Comparison of ENCODE assay signal across 11 cellular contexts in genomic region chr7:2024227-2024918, GRCh38.
A peak's percentile ranks its signal among the peaks of the same experiment; 100 is the strongest.
DNase-seq lines count a peak whose midpoint lies in the region; TF ChIP-seq lines count a peak whose summit lies in the region.
"Had no signal": no experiment of that assay in that cellular context is flagged by ENCODE, and none has a peak within 500 bp of the region (broad histone marks: within the 10 kb centered on the region; RNA-seq: fewer than 3 reads in every experiment).

No MANE protein-coding gene starts in this region.

- TF ChIP-seq CTCF in endodermal cell (conservative IDR thresholded peaks at IDR 0.05) (no peak), osteoblast (IDR thresholded peaks at IDR 0.05; ENCODE audit: extremely low read depth, low read depth, low read length) (no peak), esophagus squamous epithelium (IDR thresholded peaks at IDR 0.05) (no peak), osteocyte (IDR thresholded peaks at IDR 0.05) (no peak)

- H3K9me3 Mint-ChIP-seq in endodermal cell, result peaks cover 37% of the 10 kb centered on the region
- H3K9me3 Mint-ChIP-seq in osteocyte (ENCODE audit: unreplicated experiment), result peaks cover 45% of the 10 kb centered on the region

- H3K36me3 ChIP-seq in endodermal cell (ENCODE audit: control insufficient read depth, insufficient read depth, low read length) (peaks cover 10% of the 10 kb centered on the region), osteoblast (ENCODE audit: insufficient read depth, low read length) (no peaks in the 10 kb centered on the region), esophagus squamous epithelium (no peaks in the 10 kb centered on the region)

- H3K27ac ChIP-seq in endodermal cell (ENCODE audit: low read depth, low read length), result peak overlapping the region; percentile 60
- H3K27ac ChIP-seq in osteoblast (ENCODE audit: low read depth, low read length), result no peak overlapping the region
- no peak overlapping the region for H3K27ac ChIP-seq in esophagus squamous epithelium

- H3K4me3 Mint-ChIP-seq in endodermal cell, result no peak overlapping the region
- no peak overlapping the region for H3K4me3 Mint-ChIP-seq in osteocyte (ENCODE audit: unreplicated experiment)

- no peak for TF ChIP-seq POLR2A in esophagus squamous epithelium (IDR thresholded peaks at IDR 0.05)

- H3K27me3 ChIP-seq in endodermal cell (ENCODE audit: control insufficient read depth, insufficient read depth, low read length, poor library complexity, severe bottlenecking) (no peaks in the 10 kb centered on the region), osteoblast (ENCODE audit: insufficient read depth, low read length) (no peaks in the 10 kb centered on the region), esophagus squamous epithelium (no peaks in the 10 kb centered on the region)

- H3K27ac Mint-ChIP-seq in endodermal cell (no peak overlapping the region), osteocyte (ENCODE audit: unreplicated experiment) (no peak overlapping the region)

- no peak overlapping the region for H3K9ac ChIP-seq in endodermal cell (ENCODE audit: extremely low read depth, low read length, poor library complexity, severe bottlenecking)

- H3K27me3 Mint-ChIP-seq in endodermal cell (ENCODE audit: insufficient read depth) (no peaks in the 10 kb centered on the region), osteocyte (ENCODE audit: unreplicated experiment) (no peaks in the 10 kb centered on the region)

- peaks cover 30% of the 10 kb centered on the region for H3K36me3 Mint-ChIP-seq in endodermal cell (ENCODE audit: low read depth)
- peaks cover 28% of the 10 kb centered on the region for H3K36me3 Mint-ChIP-seq in osteocyte (ENCODE audit: unreplicated experiment)

- H3K4me2 ChIP-seq in osteoblast (ENCODE audit: insufficient read depth, low read length), result no peak overlapping the region

- no peaks in the 10 kb centered on the region for H3K4me1 ChIP-seq in endodermal cell (ENCODE audit: control insufficient read depth, insufficient read depth, low read length)
- peaks cover 7% of the 10 kb centered on the region for H3K4me1 ChIP-seq in osteoblast (ENCODE audit: insufficient read depth, low read length)
- H3K4me1 ChIP-seq in esophagus squamous epithelium, result peaks cover 3 to 12% (median 9%) of the 10 kb centered on the region in 3 donors

- intact Hi-C loops in esophagus squamous epithelium (cut with DNase I), result no loop called here

- peaks cover 2% of the 10 kb centered on the region for H3K79me2 ChIP-seq in osteoblast (ENCODE audit: insufficient read depth, low read length)

- no peaks in the 10 kb centered on the region for H4K20me1 ChIP-seq in osteoblast (ENCODE audit: insufficient read depth, low read length)

- DNase-seq in GDM1 (lab: John Stamatoyannopoulos, UW), result peak; percentile 21
- peak; percentile 65 for DNase-seq in NOMO-1 treated with DMSO at 0.1 percent for 48 hours (lab: John Stamatoyannopoulos, UW; ENCODE audit: unreplicated experiment)
- no peak for DNase-seq in endodermal cell
- peak; percentile 45 for DNase-seq in osteoblast (ENCODE audit: insufficient read length, low spot score, missing footprints)
- no peak for DNase-seq in SIG-M5 treated with dmso at 0.1 percent for 504 hours (lab: John Stamatoyannopoulos, UW; ENCODE audit: unreplicated experiment)
- no peak for DNase-seq in esophagus squamous epithelium (lab: John Stamatoyannopoulos, UW)
- no peak for DNase-seq in osteocyte (ENCODE audit: extremely low spot score, unreplicated experiment)
- no peak for DNase-seq in NCI-H1048 (lab: John Stamatoyannopoulos, UW)
- DNase-seq: C1 segment of cervical spinal cord; NCI-H446; stimulated activated CD4-positive, alpha-beta T cell treated with anti-CD3 and anti-CD28 coated beads, Interleukin-4, amount 100 ng/mL, for 4 hours had no signal

- H2AFZ ChIP-seq in osteoblast (ENCODE audit: low read length), result no peak overlapping the region

- H3K4me3 ChIP-seq in endodermal cell (ENCODE audit: low read length) (no peak overlapping the region), osteoblast (ENCODE audit: insufficient read depth, low read length) (no peak overlapping the region), esophagus squamous epithelium (no peak overlapping the region)

- H3K4me1 Mint-ChIP-seq in endodermal cell (no peaks in the 10 kb centered on the region), osteocyte (ENCODE audit: unreplicated experiment) (peaks cover 14% of the 10 kb centered on the region)

- 69 to 87% methylated on average over 3 to 8 of the region's 8 CpGs for WGBS in endodermal cell (ENCODE audit: insufficient coverage in 1 of 2, insufficient read length in 1 of 2), 2 experiments
- 79 to 83% methylated on average over 7 to 8 of the region's 8 CpGs for WGBS in esophagus squamous epithelium, 2 donors

- H3K9me3 ChIP-seq in endodermal cell (ENCODE audit: control insufficient read depth, low read length), result peaks cover 39% of the 10 kb centered on the region
- peaks cover 13% of the 10 kb centered on the region for H3K9me3 ChIP-seq in osteoblast (ENCODE audit: low read depth, low read length)
- H3K9me3 ChIP-seq in esophagus squamous epithelium, result peaks cover 0 to 30% (median 6%) of the 10 kb centered on the region in 3 donors

Comparison
In these comparisons a context has a peak if more than half of its experiments do, and no peak if none do; other contexts are left out.
1. DNase-seq: peak in GDM1 (single experiment), NOMO-1 treated with DMSO at 0.1 percent for 48 hours (single experiment) and osteoblast (single experiment); none in endodermal cell (single experiment), SIG-M5 treated with dmso at 0.1 percent for 504 hours (single experiment), esophagus squamous epithelium (single experiment), osteocyte (single experiment) and NCI-H1048 (single experiment).